Comparison of ENCODE assay signal across 8 cellular contexts in genomic region chr16:4506450-4506849, GRCh38. TPM values are rescaled to one million over a fixed set of nuclear protein-coding genes. Genes with fewer than 3 reads are reported as not detected.
DNase-seq lines count a peak whose midpoint lies in the region; ATAC-seq and TF ChIP-seq lines count a peak whose summit lies in the region.

No MANE protein-coding gene starts in this region.

- no peak for TF ChIP-seq EP300 in suprapubic skin (IDR thresholded peaks at IDR 0.05)

- ATAC-seq in HG03354 (IDR thresholded peaks at IDR 0.05; ENCODE audit: poor library complexity, severe bottlenecking, unreplicated experiment) (peak; percentile 54), esophagus mucosa (peak; percentile 64), HG03378 (IDR thresholded peaks at IDR 0.05; ENCODE audit: unreplicated experiment) (no peak)
- ATAC-seq in natural killer cell treated with Interleukin-12 subunit alpha and Interleukin-12 subunit beta and Interleukin-15 and Interleukin-18, amount 100 ng/mL, for 72 hours, result peak; percentile 72 to 74

- H3K27ac ChIP-seq in suprapubic skin, result no peak overlapping the region

- H3K36me3 Mint-ChIP-seq in natural killer cell treated with Interleukin-12 subunit alpha and Interleukin-12 subunit beta and Interleukin-15 and Interleukin-18, amount 100 ng/mL, for 72 hours, result peaks cover 10% of the 10 kb centered on the region

- no peak for TF ChIP-seq POLR2A in suprapubic skin (IDR thresholded peaks at IDR 0.05)

- H3K9me3 ChIP-seq in suprapubic skin, result no peaks in the 10 kb centered on the region

- TF ChIP-seq CTCF in suprapubic skin (IDR thresholded peaks at IDR 0.05), result peak; percentile 76 to 83

- no peaks in the 10 kb centered on the region for H3K9me3 Mint-ChIP-seq in natural killer cell treated with Interleukin-12 subunit alpha and Interleukin-12 subunit beta and Interleukin-15 and Interleukin-18, amount 100 ng/mL, for 72 hours

- no peaks in the 10 kb centered on the region for H3K27me3 ChIP-seq in suprapubic skin

- DNase-seq in Daoy (ENCODE audit: low read depth) (peak; percentile 55), NOMO-1 treated with dmso at 0.1 percent for 144 hours (lab: John Stamatoyannopoulos, UW; ENCODE audit: unreplicated experiment) (peak; percentile 6), activated T-cell treated with anti-CD3 and anti-CD28 coated beads for 4 hours (peak; percentile 44), suprapubic skin (ENCODE audit: low spot score in 2 of 2) (no peak)
- DNase-seq in natural killer cell treated with Interleukin-12 subunit alpha and Interleukin-12 subunit beta and Interleukin-15 and Interleukin-18, amount 100 ng/mL, for 72 hours (ENCODE audit: low spot score), result peak; percentile 69

- H3K4me3 Mint-ChIP-seq in natural killer cell treated with Interleukin-12 subunit alpha and Interleukin-12 subunit beta and Interleukin-15 and Interleukin-18, amount 100 ng/mL, for 72 hours, result peak overlapping the region; percentile 88

- H3K27ac Mint-ChIP-seq in natural killer cell treated with Interleukin-12 subunit alpha and Interleukin-12 subunit beta and Interleukin-15 and Interleukin-18, amount 100 ng/mL, for 72 hours, result peak overlapping the region; percentile 93 to 95

- peaks cover 39% of the 10 kb centered on the region for H3K4me1 ChIP-seq in suprapubic skin

- H3K27me3 Mint-ChIP-seq in natural killer cell treated with Interleukin-12 subunit alpha and Interleukin-12 subunit beta and Interleukin-15 and Interleukin-18, amount 100 ng/mL, for 72 hours, result no peaks in the 10 kb centered on the region

- peaks cover 46 to 47% of the 10 kb centered on the region in 2 donors for H3K4me1 Mint-ChIP-seq in natural killer cell treated with Interleukin-12 subunit alpha and Interleukin-12 subunit beta and Interleukin-15 and Interleukin-18, amount 100 ng/mL, for 72 hours (ENCODE audit: low read depth in 2 of 2)

- 3% methylated on average over 3 of the region's 3 CpGs for WGBS in suprapubic skin

- no peak overlapping the region for H3K4me3 ChIP-seq in suprapubic skin

- peaks cover 47% of the 10 kb centered on the region for H3K36me3 ChIP-seq in suprapubic skin

RNA-seq across cellular contexts. Expression of gene HMOX2, which starts 30.3 kb away (rescaled TPM):
- total RNA-seq in Daoy (2014; rRNA removed; shearing (Covaris generic)), result 38.6 and 41.3 TPM in 2 replicates
- total RNA-seq in esophagus mucosa, result 46.6 TPM
- 100 to 1,000 TPM in 1 of 2 donors, 10 to 100 TPM in 1; 99.5 to 102 TPM for total RNA-seq in natural killer cell treated with Interleukin-12 subunit alpha and Interleukin-12 subunit beta and Interleukin-15 and Interleukin-18, amount 100 ng/mL, for 72 hours
- 10 to 100 TPM; 43.6 to 64.3 (median 52.7) TPM for total RNA-seq in suprapubic skin

RNA-seq across cellular contexts. Expression of gene NMRAL1, which starts 32.0 kb away (rescaled TPM):
- total RNA-seq in Daoy (2014; rRNA removed; shearing (Covaris generic)), result 26.5 and 53.5 TPM in 2 replicates
- total RNA-seq in esophagus mucosa, result 35.2 TPM
- 10 to 100 TPM; 40.7 to 80.9 TPM for total RNA-seq in natural killer cell treated with Interleukin-12 subunit alpha and Interleukin-12 subunit beta and Interleukin-15 and Interleukin-18, amount 100 ng/mL, for 72 hours
- total RNA-seq in suprapubic skin, result 10 to 100 TPM; 52.7 to 72.3 (median 61.6) TPM

RNA-seq across cellular contexts. Expression of gene CDIP1, which starts 32.1 kb away (rescaled TPM):
- 9.7 and 11.9 TPM in 2 replicates for total RNA-seq in Daoy (2014; rRNA removed; shearing (Covaris generic))
- total RNA-seq in esophagus mucosa (18.9 TPM), suprapubic skin (10 to 100 TPM; 14.7 to 30.0 (median 21.3) TPM)
- 10 to 100 TPM; 24.5 to 28.2 TPM for total RNA-seq in natural killer cell treated with Interleukin-12 subunit alpha and Interleukin-12 subunit beta and Interleukin-15 and Interleukin-18, amount 100 ng/mL, for 72 hours

RNA-seq across cellular contexts. Expression of gene C16orf96, which starts 49.7 kb away (rescaled TPM):
- total RNA-seq in Daoy (2014; rRNA removed; shearing (Covaris generic)), result not detected in 2 replicates
- total RNA-seq in esophagus mucosa (0.04 TPM), suprapubic skin (1 to 10 TPM in 1 of 4 donors, under 1 TPM in 3; 0.15 to 1.2 (median 0.33) TPM)
- total RNA-seq in natural killer cell treated with Interleukin-12 subunit alpha and Interleukin-12 subunit beta and Interleukin-15 and Interleukin-18, amount 100 ng/mL, for 72 hours, result not detected

Comparison
In these comparisons a context has a peak if more than half of its experiments do, and no peak if none do; other contexts are left out.
1. DNase-seq: peak in Daoy (single experiment), NOMO-1 treated with dmso at 0.1 percent for 144 hours (single experiment), activated T-cell treated with anti-CD3 and anti-CD28 coated beads for 4 hours (single experiment) and natural killer cell treated with Interleukin-12 subunit alpha and Interleukin-12 subunit beta and Interleukin-15 and Interleukin-18, amount 100 ng/mL, for 72 hours (single experiment); none in suprapubic skin (0 of 2).